In the genomic region with DNA sequence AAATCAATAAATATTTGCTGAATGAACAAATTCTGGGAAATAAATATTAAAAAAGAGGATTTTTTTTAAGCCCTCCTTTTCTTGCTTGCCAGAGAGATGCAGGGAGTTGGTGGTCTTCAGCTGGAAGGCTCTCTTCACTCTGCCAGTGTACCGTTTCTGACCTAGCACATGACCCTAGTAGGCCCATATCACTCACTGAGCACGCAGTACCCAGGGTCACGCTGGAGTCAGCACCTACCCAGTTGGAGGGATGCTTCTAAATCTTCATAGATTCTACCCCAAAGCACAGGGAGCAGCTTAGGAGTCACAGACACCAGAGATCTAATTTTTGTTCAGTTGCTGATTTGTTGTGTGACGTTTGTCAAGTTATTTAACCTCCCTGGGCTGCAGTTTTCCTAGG, we compare ENCODE assay signal across 30 cellular contexts.
"Had no signal": no experiment of that assay in that cellular context is flagged by ENCODE, and none has a peak within 500 bp of the region (broad histone marks: within the 10 kb centered on the region; RNA-seq: fewer than 3 reads in every experiment).

No MANE protein-coding gene starts in this region.

- FAIRE-seq: TTC549 had no signal

- H3K27me3 ChIP-seq: ascending aorta, cardiac muscle cell had no signal

- DNase-seq: activated B cell treated with CpG ODN at 0.5 μM for 24 hours; activated CD4-positive, alpha-beta memory T cell treated with anti-CD3 and anti-CD28 coated beads, Interleukin-2, amount 10 ng/mL, durations not matched to agents 7 days and 5 days; activated CD4-positive, alpha-beta T cell treated with anti-CD3 and anti-CD28 coated beads for 4 hours; activated CD4-positive, alpha-beta T cell treated with anti-CD3 and anti-CD28 coated beads, Interleukin-2, amount 10 ng/mL, durations not matched to agents 24 days and 14 days; activated CD4-positive, alpha-beta T cell treated with anti-CD3 and anti-CD28 coated beads, Interleukin-2, amount 50 U/mL, for 1 hour; activated CD4-positive, alpha-beta T cell treated with anti-CD3 and anti-CD28 coated beads, Interleukin-2, amount 50 U/mL, for 4 hours; activated CD4-positive, CD25-positive, alpha-beta regulatory T cell treated with anti-CD3 and anti-CD28 coated beads, Interleukin-2, amount 50 U/mL, for 72 hours; activated CD8-positive, alpha-beta memory T cell treated with anti-CD3 and anti-CD28 coated beads for 24 hours; activated CD8-positive, alpha-beta memory T cell treated with anti-CD3 and anti-CD28 coated beads, Interleukin-2, amount 10 ng/mL, durations not matched to agents 7 days and 5 days; activated CD8-positive, alpha-beta memory T cell treated with anti-CD3 and anti-CD28 coated beads, Interleukin-2, amount 50 U/mL, for 48 hours; activated CD8-positive, alpha-beta T cell treated with anti-CD3 and anti-CD28 coated beads, Interleukin-2, amount 10 ng/mL, durations not matched to agents 7 days and 5 days; activated effector memory CD4-positive, alpha-beta T cell treated with Interleukin-2 at 50 U/mL for 16 hours; activated gamma-delta T cell; activated naive CD4-positive, alpha-beta T cell treated with anti-CD3 and anti-CD28 coated beads, Interleukin-2, amount 10 ng/mL, durations not matched to agents 7 days and 5 days; activated naive CD4-positive, alpha-beta T cell treated with Interleukin-2 at 50 U/mL for 16 hours; activated naive CD8-positive, alpha-beta T cell treated with anti-CD3 and anti-CD28 coated beads, Interleukin-2, amount 10 ng/mL, durations not matched to agents 7 days and 5 days; activated naive CD8-positive, alpha-beta T cell treated with anti-CD3 and anti-CD28 coated beads, Interleukin-2, amount 50 U/mL, for 24 hours; activated T-cell treated with anti-CD3 and anti-CD28 coated beads, Interleukin-2, amount 50 U/mL, for 24 hours; activated T-cell treated with anti-CD3 and anti-CD28 coated beads, Interleukin-2, amount 50 U/mL, for 48 hours; amygdala; anterior cingulate cortex; caudate nucleus; cerebellar nuclear complex; T-helper 1 cell; T-helper 2 cell; T-helper 9 cell had no signal

- H3K4me3 ChIP-seq: ascending aorta, cardiac muscle cell had no signal

- H3K36me3 ChIP-seq: ascending aorta, cardiac muscle cell had no signal

- H3K4me1 ChIP-seq: ascending aorta had no signal

- H3K27ac ChIP-seq: ascending aorta, cardiac muscle cell, VCaP had no signal

- ATAC-seq: activated CD8-positive, alpha-beta memory T cell treated with anti-CD3 and anti-CD28 coated beads, Interleukin-2, amount 10 ng/mL, durations not matched to agents 7 days and 5 days; activated CD8-positive, alpha-beta T cell treated with anti-CD3 and anti-CD28 coated beads, Interleukin-2, amount 10 ng/mL, durations not matched to agents 7 days and 5 days; activated naive CD8-positive, alpha-beta T cell treated with anti-CD3 and anti-CD28 coated beads, Interleukin-2, amount 50 U/mL, for 24 hours had no signal

- H3K9me3 ChIP-seq: ascending aorta had no signal
